15 cellular contexts compared by ENCODE assay signal in the genomic region with DNA sequence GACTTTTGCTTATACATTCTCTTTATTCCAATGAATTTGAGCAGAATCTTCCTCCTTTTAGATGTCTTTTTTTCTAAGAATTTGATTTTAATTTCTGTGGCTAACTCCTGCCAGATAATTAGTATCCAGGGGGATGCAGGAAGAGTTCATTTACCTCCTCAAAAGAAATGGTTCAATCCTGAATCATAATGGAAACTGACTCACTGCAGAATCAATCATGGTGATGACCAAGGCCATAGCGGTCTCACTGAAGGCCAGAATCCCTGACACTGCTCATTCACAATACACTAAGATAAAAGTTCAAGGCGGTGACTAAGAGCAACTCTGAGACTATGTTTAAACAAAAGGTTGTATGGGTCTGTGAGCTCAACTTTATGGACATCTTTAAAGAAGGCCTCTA.
DNase-seq lines count a peak whose midpoint lies in the region; ATAC-seq, FAIRE-seq and TF ChIP-seq lines count a peak whose summit lies in the region.
"Had no signal": no experiment of that assay in that cellular context is flagged by ENCODE, and none has a peak within 500 bp of the region (broad histone marks: within the 10 kb centered on the region; RNA-seq: fewer than 3 reads in every experiment).

No MANE protein-coding gene starts in this region.

- no peaks in the 10 kb centered on the region for H3K9me3 Mint-ChIP-seq in activated T-helper 17 cell treated with anti-CD3 and anti-CD28 coated beads, Interleukin-2, amount 50 U/mL, for 72 hours
- H3K9me3 Mint-ChIP-seq in stimulated activated memory B cell treated with anti-CD40 and anti-IgM and Interleukin-4, amounts not matched to agents 10 μg/mL and 1 μg/mL and 100 μg/mL, for 72 hours = no peaks in the 10 kb centered on the region
- H3K9me3 Mint-ChIP-seq: CD8-positive, alpha-beta T cell; immature natural killer cell had no signal

- intact Hi-C loops in Right ventricle myocardium inferior (cut with DNase I) = no loop called here

- H3K27me3 Mint-ChIP-seq in activated T-helper 17 cell treated with anti-CD3 and anti-CD28 coated beads, Interleukin-2, amount 50 U/mL, for 72 hours = no peaks in the 10 kb centered on the region
- H3K27me3 Mint-ChIP-seq in stimulated activated memory B cell treated with anti-CD40 and anti-IgM and Interleukin-4, amounts not matched to agents 10 μg/mL and 1 μg/mL and 100 μg/mL, for 72 hours = no peaks in the 10 kb centered on the region

- DNase-seq in H54 (ENCODE audit: insufficient read length, low spot score) (peak; percentile 12), fibroblast of the aortic adventitia (ENCODE audit: low read depth) (peak; percentile 66), Right ventricle myocardium inferior (ENCODE audit: missing footprints) (no peak), SHP77 treated with DMSO at 0.1 percent for 48 hours (lab: John Stamatoyannopoulos, UW) (no peak)
- DNase-seq: aorta; CD8-positive, alpha-beta T cell; immature natural killer cell; NCI-H1105; posterior cingulate gyrus; thyroid gland had no signal

- H3K4me1 Mint-ChIP-seq in activated T-helper 17 cell treated with anti-CD3 and anti-CD28 coated beads, Interleukin-2, amount 50 U/mL, for 72 hours = no peaks in the 10 kb centered on the region
- H3K4me1 Mint-ChIP-seq in stimulated activated memory B cell treated with anti-CD40 and anti-IgM and Interleukin-4, amounts not matched to agents 10 μg/mL and 1 μg/mL and 100 μg/mL, for 72 hours = peaks cover 14% of the 10 kb centered on the region
- H3K4me1 Mint-ChIP-seq: immature natural killer cell had no signal

- no peak overlapping the region for H3K27ac Mint-ChIP-seq in activated T-helper 17 cell treated with anti-CD3 and anti-CD28 coated beads, Interleukin-2, amount 50 U/mL, for 72 hours
- peak overlapping the region; percentile 34 for H3K27ac Mint-ChIP-seq in stimulated activated memory B cell treated with anti-CD40 and anti-IgM and Interleukin-4, amounts not matched to agents 10 μg/mL and 1 μg/mL and 100 μg/mL, for 72 hours
- H3K27ac Mint-ChIP-seq: CD8-positive, alpha-beta T cell; immature natural killer cell had no signal

- peak; percentile 28 for ATAC-seq in activated T-helper 17 cell treated with anti-CD3 and anti-CD28 coated beads, Interleukin-2, amount 50 U/mL, for 72 hours (replicated peaks)
- ATAC-seq in stimulated activated memory B cell treated with anti-CD40 and anti-IgM and Interleukin-4, amounts not matched to agents 10 μg/mL and 1 μg/mL and 100 μg/mL, for 72 hours = no peak
- ATAC-seq in Right ventricle myocardium inferior (no peak), HG02759 (IDR thresholded peaks at IDR 0.05; ENCODE audit: unreplicated experiment) (no peak)
- ATAC-seq: CD8-positive, alpha-beta T cell had no signal

- peak; percentile 94 for FAIRE-seq in H54 (lab: Jason Lieb, UNC)
- FAIRE-seq: frontal cortex had no signal

- no peaks in the 10 kb centered on the region for H3K36me3 Mint-ChIP-seq in activated T-helper 17 cell treated with anti-CD3 and anti-CD28 coated beads, Interleukin-2, amount 50 U/mL, for 72 hours (ENCODE audit: low read depth)
- H3K36me3 Mint-ChIP-seq in stimulated activated memory B cell treated with anti-CD40 and anti-IgM and Interleukin-4, amounts not matched to agents 10 μg/mL and 1 μg/mL and 100 μg/mL, for 72 hours = no peaks in the 10 kb centered on the region
- H3K36me3 Mint-ChIP-seq: CD8-positive, alpha-beta T cell; immature natural killer cell had no signal

- no peak for TF ChIP-seq POLR2A in H54 (IDR thresholded peaks at IDR 0.05; ENCODE audit: low read depth, low read length)

- TF ChIP-seq CTCF in fibroblast of the aortic adventitia (IDR thresholded peaks at IDR 0.05; ENCODE audit: insufficient read depth, low read length) = no peak

- no peak overlapping the region for H3K4me3 ChIP-seq in fibroblast of the aortic adventitia (ENCODE audit: low read depth, low read length)
- H3K4me3 ChIP-seq: SJSA1, thyroid gland had no signal

- no peak overlapping the region for H3K4me3 Mint-ChIP-seq in activated T-helper 17 cell treated with anti-CD3 and anti-CD28 coated beads, Interleukin-2, amount 50 U/mL, for 72 hours
- no peak overlapping the region for H3K4me3 Mint-ChIP-seq in stimulated activated memory B cell treated with anti-CD40 and anti-IgM and Interleukin-4, amounts not matched to agents 10 μg/mL and 1 μg/mL and 100 μg/mL, for 72 hours
- H3K4me3 Mint-ChIP-seq: CD8-positive, alpha-beta T cell; immature natural killer cell had no signal

Comparison
In these comparisons a context has a peak if more than half of its experiments do, and no peak if none do; other contexts are left out.
1. DNase-seq: peak in H54 (single experiment) and fibroblast of the aortic adventitia (single experiment); none in Right ventricle myocardium inferior (single experiment) and SHP77 treated with DMSO at 0.1 percent for 48 hours (single experiment).